In the genomic region with DNA sequence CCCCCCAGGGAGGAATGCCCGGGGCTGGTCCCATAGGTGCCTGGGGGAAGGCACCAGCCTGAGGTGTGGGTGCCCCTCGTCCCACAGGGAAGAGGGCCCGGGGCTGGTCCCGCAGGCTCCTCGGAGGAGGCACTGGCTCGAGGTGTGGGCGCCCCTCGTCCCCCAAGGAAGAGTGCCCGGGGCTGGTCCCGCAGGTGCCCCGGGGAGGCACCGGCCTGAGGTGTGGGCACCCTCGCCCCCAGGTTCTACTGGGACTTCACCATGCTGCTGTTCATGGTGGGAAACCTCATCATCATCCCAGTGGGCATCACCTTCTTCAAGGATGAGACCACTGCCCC, we compare ENCODE assay signal across 8 cellular contexts. TPM values are rescaled to one million over a fixed set of nuclear protein-coding genes. Genes with fewer than 3 reads are reported as not detected.
"Had no signal": no experiment of that assay in that cellular context is flagged by ENCODE, and none has a peak within 500 bp of the region (broad histone marks: within the 10 kb centered on the region; RNA-seq: fewer than 3 reads in every experiment).

No MANE protein-coding gene starts in this region.

RNA-seq across cellular contexts. Expression of a gene that starts 13.6 kb away (rescaled TPM):
- total RNA-seq: Peyer's patch had no signal

RNA-seq across cellular contexts. Expression of a gene that starts 36.4 kb away (rescaled TPM):
- total RNA-seq: PC-9, Peyer's patch, Right ventricle myocardium inferior, RPMI7951, SJCRH30 had no signal

RNA-seq across cellular contexts. Expression of a gene that starts 59.4 kb away (rescaled TPM):
- total RNA-seq: OCI-LY7, PC-3, Right ventricle myocardium inferior, SJCRH30, SJSA1 had no signal
